In the genomic region with DNA sequence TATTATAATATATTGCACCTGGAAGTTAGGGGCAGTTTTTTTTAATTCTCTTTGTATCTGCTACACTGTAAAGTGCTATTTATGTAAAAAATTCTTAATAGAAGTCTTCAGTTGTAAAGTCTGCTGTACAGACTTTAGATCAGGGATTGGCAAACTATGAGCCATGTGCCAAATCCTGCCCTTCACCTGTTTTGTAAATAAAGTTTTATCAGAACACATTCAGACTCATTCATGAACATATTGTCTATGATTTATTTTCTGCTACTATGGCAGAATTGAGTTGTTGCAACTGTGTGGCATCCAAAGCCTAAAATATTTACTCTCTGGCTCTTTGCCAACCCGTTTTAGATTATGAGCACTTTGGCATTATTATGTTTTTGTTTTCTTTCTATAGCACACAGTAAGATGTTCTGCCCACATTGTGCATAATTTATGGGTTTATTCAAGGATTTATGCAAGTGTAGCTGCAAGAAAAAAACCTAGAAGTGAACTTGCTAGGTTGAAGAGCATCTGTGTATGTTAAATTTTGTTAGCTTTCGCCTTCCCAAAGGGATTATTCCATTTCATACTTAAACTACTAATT, we compare ENCODE assay signal across 29 cellular contexts. TPM values are rescaled to one million over a fixed set of nuclear protein-coding genes. Genes with fewer than 3 reads are reported as not detected.
DNase-seq lines count a peak whose midpoint lies in the region; ATAC-seq and TF ChIP-seq lines count a peak whose summit lies in the region.
"Had no signal": no experiment of that assay in that cellular context is flagged by ENCODE, and none has a peak within 500 bp of the region (broad histone marks: within the 10 kb centered on the region; RNA-seq: fewer than 3 reads in every experiment).

No MANE protein-coding gene starts in this region.

- WGBS in suprapubic skin, result 63% methylated on average over 2 of the region's 2 CpGs

- H3K36me3 ChIP-seq in suprapubic skin (peaks cover 11% of the 10 kb centered on the region), lower lobe of right lung (no peaks in the 10 kb centered on the region)
- H3K36me3 ChIP-seq: breast epithelium, ovary had no signal

- no peak overlapping the region for H3K4me3 ChIP-seq in suprapubic skin
- H3K4me3 ChIP-seq in lower lobe of right lung, result no peak overlapping the region
- H3K4me3 ChIP-seq: breast epithelium, ovary, Peyer's patch, smooth muscle cell, testis had no signal

- ATAC-seq in lower lobe of right lung (no peak), HG03571 (IDR thresholded peaks at IDR 0.05; ENCODE audit: unreplicated experiment) (no peak)
- ATAC-seq: activated CD8-positive, alpha-beta T cell treated with anti-CD3 and anti-CD28 coated beads for 36 hours; CD8-positive, alpha-beta T cell; left colon had no signal

- peaks cover 8% of the 10 kb centered on the region for H3K36me3 Mint-ChIP-seq in activated naive CD4-positive, alpha-beta T cell treated with anti-CD3 and anti-CD28 coated beads, Interleukin-2, amount 50 U/mL, for 24 hours
- H3K36me3 Mint-ChIP-seq in activated naive CD4-positive, alpha-beta T cell treated with anti-CD3 and anti-CD28 coated beads, Interleukin-2, amount 10 ng/mL, durations not matched to agents 7 days and 5 days, result peaks cover 11% of the 10 kb centered on the region

- no peaks in the 10 kb centered on the region for H3K27me3 ChIP-seq in suprapubic skin
- H3K27me3 ChIP-seq in lower lobe of right lung (ENCODE audit: low read depth), result no peaks in the 10 kb centered on the region
- H3K27me3 ChIP-seq: breast epithelium, ovary, Peyer's patch, testis had no signal

- no peaks in the 10 kb centered on the region for H3K27me3 Mint-ChIP-seq in activated naive CD4-positive, alpha-beta T cell treated with anti-CD3 and anti-CD28 coated beads, Interleukin-2, amount 50 U/mL, for 24 hours
- no peaks in the 10 kb centered on the region for H3K27me3 Mint-ChIP-seq in activated naive CD4-positive, alpha-beta T cell treated with anti-CD3 and anti-CD28 coated beads, Interleukin-2, amount 10 ng/mL, durations not matched to agents 7 days and 5 days
- H3K27me3 Mint-ChIP-seq: activated CD8-positive, alpha-beta T cell treated with anti-CD3 and anti-CD28 coated beads for 36 hours; B cell had no signal

- intact Hi-C loops in lower lobe of right lung (cut with DNase I), result no loop called here

- no peak for DNase-seq in activated naive CD4-positive, alpha-beta T cell treated with anti-CD3 and anti-CD28 coated beads, Interleukin-2, amount 10 ng/mL, durations not matched to agents 7 days and 5 days
- peak; percentile 5 for DNase-seq in NCI-H2081 treated with DMSO at 0.1 percent for 48 hours (lab: John Stamatoyannopoulos, UW)
- peak; percentile 14 for DNase-seq in amniotic epithelial cell (ENCODE audit: low read depth)
- DNase-seq in suprapubic skin (ENCODE audit: low spot score in 2 of 2), result no peak
- no peak for DNase-seq in lower lobe of right lung
- DNase-seq: activated CD8-positive, alpha-beta memory T cell treated with anti-CD3 and anti-CD28 coated beads, Interleukin-2, amount 50 U/mL, for 48 hours; activated CD8-positive, alpha-beta T cell treated with anti-CD3 and anti-CD28 coated beads for 36 hours; activated naive CD4-positive, alpha-beta T cell treated with anti-CD3 and anti-CD28 coated beads for 36 hours; anterior cingulate cortex; CD8-positive, alpha-beta T cell; EL; hypothalamus; left colon; NCI-H1048; NCI-H2171 treated with DMSO at 0.1 percent for 48 hours; NCI-H524 treated with DMSO at 0.1 percent for 48 hours; nephron progenitor cell; ovary; Peyer's patch; retina; stimulated activated naive CD4-positive, alpha-beta T cell treated with Interleukin-2 at 50 U/mL for 16 hours; SW 1271; testis had no signal

- TF ChIP-seq CTCF in suprapubic skin (IDR thresholded peaks at IDR 0.05) (no peak), lower lobe of right lung (IDR thresholded peaks at IDR 0.05) (no peak)

- no peaks in the 10 kb centered on the region for H3K4me1 ChIP-seq in suprapubic skin
- no peaks in the 10 kb centered on the region for H3K4me1 ChIP-seq in lower lobe of right lung
- H3K4me1 ChIP-seq: breast epithelium, Peyer's patch, testis had no signal

- H3K27ac Mint-ChIP-seq in activated naive CD4-positive, alpha-beta T cell treated with anti-CD3 and anti-CD28 coated beads, Interleukin-2, amount 50 U/mL, for 24 hours, result peak overlapping the region; percentile 75
- no peak overlapping the region for H3K27ac Mint-ChIP-seq in activated naive CD4-positive, alpha-beta T cell treated with anti-CD3 and anti-CD28 coated beads, Interleukin-2, amount 10 ng/mL, durations not matched to agents 7 days and 5 days
- H3K27ac Mint-ChIP-seq: activated CD8-positive, alpha-beta T cell treated with anti-CD3 and anti-CD28 coated beads for 36 hours; activated naive CD4-positive, alpha-beta T cell treated with anti-CD3 and anti-CD28 coated beads for 36 hours; activated T-helper 1 cell treated with anti-CD3 and anti-CD28 coated beads, Interleukin-12 subunit alpha, Interleukin-12 subunit beta, Interleukin-2, Interleukin-4 antibody, amounts not matched to agents 30 ng/mL and 10 ng/mL and 1 ng/mL, durations not matched to agents 14 hours and 24 hours and 36 hours; B cell had no signal

- no peak for TF ChIP-seq POLR2A in suprapubic skin (IDR thresholded peaks at IDR 0.05)

- H3K9me3 Mint-ChIP-seq in activated naive CD4-positive, alpha-beta T cell treated with anti-CD3 and anti-CD28 coated beads, Interleukin-2, amount 50 U/mL, for 24 hours, result no peaks in the 10 kb centered on the region
- H3K9me3 Mint-ChIP-seq in activated naive CD4-positive, alpha-beta T cell treated with anti-CD3 and anti-CD28 coated beads, Interleukin-2, amount 10 ng/mL, durations not matched to agents 7 days and 5 days, result no peaks in the 10 kb centered on the region
- H3K9me3 Mint-ChIP-seq: activated CD8-positive, alpha-beta T cell treated with anti-CD3 and anti-CD28 coated beads for 36 hours; activated naive CD4-positive, alpha-beta T cell treated with anti-CD3 and anti-CD28 coated beads for 36 hours; activated T-helper 1 cell treated with anti-CD3 and anti-CD28 coated beads, Interleukin-12 subunit alpha, Interleukin-12 subunit beta, Interleukin-2, Interleukin-4 antibody, amounts not matched to agents 30 ng/mL and 10 ng/mL and 1 ng/mL, durations not matched to agents 14 hours and 24 hours and 36 hours; CD8-positive, alpha-beta T cell had no signal

- no peak overlapping the region for H3K27ac ChIP-seq in suprapubic skin
- no peak overlapping the region for H3K27ac ChIP-seq in lower lobe of right lung
- H3K27ac ChIP-seq: breast epithelium, ovary, Peyer's patch, testis had no signal

- H3K4me1 Mint-ChIP-seq in activated naive CD4-positive, alpha-beta T cell treated with anti-CD3 and anti-CD28 coated beads, Interleukin-2, amount 50 U/mL, for 24 hours, result peaks cover 13% of the 10 kb centered on the region
- H3K4me1 Mint-ChIP-seq in activated naive CD4-positive, alpha-beta T cell treated with anti-CD3 and anti-CD28 coated beads, Interleukin-2, amount 10 ng/mL, durations not matched to agents 7 days and 5 days, result no peaks in the 10 kb centered on the region
- H3K4me1 Mint-ChIP-seq: nephron progenitor cell had no signal

- CTCF ChIA-PET in activated naive CD4-positive, alpha-beta T cell treated with anti-CD3 and anti-CD28 coated beads, Interleukin-2, amount 10 ng/mL, durations not matched to agents 7 days and 5 days (lab: Charles Lee), result no interaction called here

- H3K4me3 Mint-ChIP-seq in activated naive CD4-positive, alpha-beta T cell treated with anti-CD3 and anti-CD28 coated beads, Interleukin-2, amount 50 U/mL, for 24 hours, result no peak overlapping the region
- no peak overlapping the region for H3K4me3 Mint-ChIP-seq in activated naive CD4-positive, alpha-beta T cell treated with anti-CD3 and anti-CD28 coated beads, Interleukin-2, amount 10 ng/mL, durations not matched to agents 7 days and 5 days
- H3K4me3 Mint-ChIP-seq: activated CD8-positive, alpha-beta T cell treated with anti-CD3 and anti-CD28 coated beads for 36 hours; activated naive CD4-positive, alpha-beta T cell treated with anti-CD3 and anti-CD28 coated beads for 36 hours; activated T-helper 1 cell treated with anti-CD3 and anti-CD28 coated beads, Interleukin-12 subunit alpha, Interleukin-12 subunit beta, Interleukin-2, Interleukin-4 antibody, amounts not matched to agents 30 ng/mL and 10 ng/mL and 1 ng/mL, durations not matched to agents 14 hours and 24 hours and 36 hours; B cell; CD8-positive, alpha-beta T cell; nephron progenitor cell had no signal

- TF ChIP-seq EP300 in suprapubic skin (IDR thresholded peaks at IDR 0.05), result no peak

- H3K9me3 ChIP-seq in suprapubic skin, result no peaks in the 10 kb centered on the region
- no peaks in the 10 kb centered on the region for H3K9me3 ChIP-seq in lower lobe of right lung
- H3K9me3 ChIP-seq: breast epithelium, ovary, Peyer's patch, testis had no signal

RNA-seq across cellular contexts. Expression of a gene that starts 56.9 kb away (rescaled TPM):
- total RNA-seq in suprapubic skin (10 to 100 TPM; 43.7 to 58.5 (median 51.7) TPM), lower lobe of right lung (41.8 TPM)

Comparison
In these comparisons a context has a peak if more than half of its experiments do, and no peak if none do; other contexts are left out.
1. DNase-seq: peak in NCI-H2081 treated with DMSO at 0.1 percent for 48 hours (single experiment) and amniotic epithelial cell (single experiment); none in activated naive CD4-positive, alpha-beta T cell treated with anti-CD3 and anti-CD28 coated beads, Interleukin-2, amount 10 ng/mL, durations not matched to agents 7 days and 5 days (single experiment), suprapubic skin (0 of 2) and lower lobe of right lung (single experiment).